21 cellular contexts compared by ENCODE assay signal in the genomic region with DNA sequence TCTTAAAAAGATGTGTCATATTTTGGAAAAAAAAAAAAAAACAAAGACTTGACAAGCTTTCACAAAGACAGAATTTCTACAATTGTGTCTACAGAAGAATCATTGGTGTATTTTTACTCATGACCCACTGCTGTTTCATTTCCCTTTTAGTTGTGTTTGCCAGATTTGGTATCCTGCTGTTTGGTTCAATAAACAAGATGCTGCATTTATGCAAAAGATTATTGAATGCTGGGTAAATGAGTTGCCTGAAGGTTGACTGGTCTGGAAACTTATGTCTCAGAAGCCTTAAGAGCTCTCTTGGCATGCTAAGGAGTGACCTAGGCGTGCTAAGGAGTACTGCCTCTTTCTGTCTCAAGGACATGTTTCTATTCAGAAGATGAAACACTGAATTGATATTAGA.
DNase-seq lines count a peak whose midpoint lies in the region; ATAC-seq and TF ChIP-seq lines count a peak whose summit lies in the region.
"Had no signal": no experiment of that assay in that cellular context is flagged by ENCODE, and none has a peak within 500 bp of the region (broad histone marks: within the 10 kb centered on the region; RNA-seq: fewer than 3 reads in every experiment).

No MANE protein-coding gene starts in this region.

- no peak overlapping the region for H3K4me3 Mint-ChIP-seq in T-cell
- H3K4me3 Mint-ChIP-seq: CD4-positive, alpha-beta memory T cell; GM23338; T-helper 2 cell treated with Interferon-gamma antibody and Interleukin-4, amounts not matched to agents 5 μg/mL and 100 μg/mL, for 36 hours had no signal

- H3K4me1 Mint-ChIP-seq in T-cell: no peaks in the 10 kb centered on the region
- H3K4me1 Mint-ChIP-seq: CD4-positive, alpha-beta memory T cell; GM23338 had no signal

- H3K36me3 ChIP-seq in A673 (ENCODE audit: insufficient read depth, low read length, poor library complexity, severe bottlenecking): no peaks in the 10 kb centered on the region
- H3K36me3 ChIP-seq: SJSA1 had no signal

- peaks cover 0 to 5% (median 0%) of the 10 kb centered on the region in 3 donors for H3K9me3 Mint-ChIP-seq in T-cell
- H3K9me3 Mint-ChIP-seq: GM23338; T-helper 2 cell treated with Interferon-gamma antibody and Interleukin-4, amounts not matched to agents 5 μg/mL and 100 μg/mL, for 36 hours had no signal

- no TSS peak for BruUV-seq in A673 (replicated peaks; lab: Mats Ljungman, UMichigan)

- no peak overlapping the region for H3K27ac ChIP-seq in A673 (ENCODE audit: low read depth, low read length, poor library complexity, severe bottlenecking)
- H3K27ac ChIP-seq: 22Rv1, SJSA1 had no signal

- H3K4me1 ChIP-seq in A673 (ENCODE audit: insufficient read depth, low read length, poor library complexity, severe bottlenecking): no peaks in the 10 kb centered on the region
- H3K4me1 ChIP-seq: SJSA1 had no signal

- POLR2A ChIA-PET in A673 (lab: Charles Lee; ENCODE audit: low non-redundant PET) (no interaction called here), T-cell (lab: Charles Lee) (no interaction called here)

- H3K4me3 ChIP-seq in A673 (ENCODE audit: low read depth, low read length, poor library complexity, severe bottlenecking): no peak overlapping the region
- H3K4me3 ChIP-seq: GM23338, SJSA1 had no signal

- CTCF ChIA-PET in A673 (lab: Charles Lee): no interaction called here
- CTCF ChIA-PET in T-cell (lab: Charles Lee): no interaction called here

- DNase-seq in A673 (ENCODE audit: low spot score) (peak; percentile 4), NCI-H128 (lab: John Stamatoyannopoulos, UW; ENCODE audit: unreplicated experiment) (no peak), OCI-M2 (lab: John Stamatoyannopoulos, UW; ENCODE audit: unreplicated experiment) (no peak), T-cell (no peak), left cardiac atrium (no peak)
- DNase-seq: Calu3; CD4-positive, alpha-beta memory T cell; DMS79; MM.1S; NCI-H1092 treated with DMSO at 0.1 percent for 48 hours; NCI-H1694; NCI-H510A treated with DMSO at 0.1 percent for 48 hours; NCI-H82 had no signal

- H3K9me3 ChIP-seq in A673 (ENCODE audit: low read depth, low read length, poor library complexity, severe bottlenecking): no peaks in the 10 kb centered on the region
- H3K9me3 ChIP-seq: SJSA1 had no signal

- no peaks in the 10 kb centered on the region for H3K36me3 Mint-ChIP-seq in T-cell
- H3K36me3 Mint-ChIP-seq: CD4-positive, alpha-beta memory T cell had no signal

- intact Hi-C loops in A673 (cut with micrococcal nuclease; ENCODE audit: unreplicated experiment): loop anchor here (10.0 kb wide), 1 partner anchor 1051 kb away; no protein-coding TSS in a partner anchor
- intact Hi-C loops in left cardiac atrium (cut with DNase I): no loop called here

- H3K27me3 ChIP-seq in A673 (replicated peaks; ENCODE audit: insufficient read depth, low read depth, low read length, poor library complexity): no peaks in the 10 kb centered on the region
- H3K27me3 ChIP-seq: SJSA1 had no signal

- H3K27me3 Mint-ChIP-seq in T-cell: no peaks in the 10 kb centered on the region

- peak; percentile 65 for ATAC-seq in GM18907 (IDR thresholded peaks at IDR 0.05; ENCODE audit: unreplicated experiment)
- ATAC-seq in HG02759 (IDR thresholded peaks at IDR 0.05; ENCODE audit: unreplicated experiment): peak; percentile 67
- ATAC-seq in HG03342 (IDR thresholded peaks at IDR 0.05; ENCODE audit: unreplicated experiment): peak; percentile 76
- no peak for ATAC-seq in T-cell (replicated peaks in 1 of 4)
- ATAC-seq in left cardiac atrium: no peak
- ATAC-seq: GM23338, HCT116 had no signal

- no peak overlapping the region for H3K27ac Mint-ChIP-seq in T-cell
- H3K27ac Mint-ChIP-seq: CD4-positive, alpha-beta memory T cell; GM23338; T-helper 2 cell treated with Interferon-gamma antibody and Interleukin-4, amounts not matched to agents 5 μg/mL and 100 μg/mL, for 36 hours had no signal

- TF ChIP-seq CTCF in A673 (conservative IDR thresholded peaks at IDR 0.05; ENCODE audit: low read depth, low read length): no peak

Comparison
In these comparisons a context has a peak if more than half of its experiments do, and no peak if none do; other contexts are left out.
1. ATAC-seq: peak in GM18907 (single experiment), HG02759 (single experiment) and HG03342 (single experiment); none in T-cell (0 of 4) and left cardiac atrium (0 of 2).